28 cellular contexts compared by ENCODE assay signal in the genomic region with DNA sequence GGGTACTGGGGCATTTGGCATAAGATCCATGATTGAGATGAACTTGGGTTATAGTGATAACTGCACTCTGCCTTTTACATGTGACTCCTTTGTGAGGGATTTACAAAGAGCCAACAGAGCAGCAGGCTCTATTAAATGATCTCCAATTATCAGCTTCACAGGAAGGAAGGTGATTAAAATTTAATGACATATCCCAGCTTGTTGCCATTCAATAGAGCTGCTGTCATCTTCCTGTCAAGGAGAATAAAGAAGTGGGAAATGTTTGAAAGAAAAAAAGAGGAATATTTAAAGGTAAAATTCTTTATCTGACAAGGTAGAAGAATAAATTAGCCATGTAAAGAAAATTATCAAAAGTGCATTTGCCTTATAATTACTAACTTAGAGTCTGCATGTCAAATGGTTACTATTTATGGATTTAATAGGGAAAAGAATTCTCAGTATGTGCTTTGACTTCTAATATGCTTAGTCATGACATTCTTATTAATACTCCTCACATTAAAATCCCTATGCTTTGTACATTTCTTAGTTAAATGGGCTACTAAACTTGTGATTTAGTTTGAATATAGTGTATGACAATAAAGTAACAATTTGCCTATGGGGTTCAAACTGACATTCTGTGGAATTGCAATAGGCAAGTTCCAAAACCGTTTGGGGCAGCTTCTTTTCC.
A peak's percentile ranks its signal among the peaks of the same experiment; 100 is the strongest.
DNase-seq lines count a peak whose midpoint lies in the region; ATAC-seq and TF ChIP-seq lines count a peak whose summit lies in the region.
"Had no signal": no experiment of that assay in that cellular context is flagged by ENCODE, and none has a peak within 500 bp of the region (broad histone marks: within the 10 kb centered on the region; RNA-seq: fewer than 3 reads in every experiment).

No MANE protein-coding gene starts in this region.

- DNase-seq in NCI-H82 (lab: John Stamatoyannopoulos, UW) (peak; percentile 26), NCI-H82 treated with DMSO at 0.1 percent for 48 hours (lab: John Stamatoyannopoulos, UW; ENCODE audit: unreplicated experiment) (no peak), NCI-H524 treated with DMSO at 0.1 percent for 48 hours (lab: John Stamatoyannopoulos, UW) (peak; percentile 29), hepatic stellate cell (ENCODE audit: low spot score) (peak; percentile 25), retinal pigment epithelial cell (ENCODE audit: low read depth) (peak; percentile 41), GM10266 (ENCODE audit: extremely low spot score) (no peak), foreskin melanocyte (no peak)
- DNase-seq: activated CD4-positive, alpha-beta T cell treated with anti-CD3 and anti-CD28 coated beads, Interleukin-2, amount 10 ng/mL, durations not matched to agents 24 days and 14 days; activated naive CD4-positive, alpha-beta T cell; activated T-cell treated with anti-CD3 and anti-CD28 coated beads, Interleukin-2, amount 50 U/mL, for 4 hours; adrenal gland; DMS79; effector CD8-positive, alpha-beta T cell; heart right ventricle; KG1; MG63; NCI-H1417 treated with DMSO at 0.1 percent for 48 hours; NCI-H446 treated with DMSO at 0.1 percent for 48 hours; psoas muscle; SIG-M5; stimulated activated CD4-positive, alpha-beta T cell treated with anti-CD3 and anti-CD28 coated beads, Interleukin-1b, Interleukin-23, amount 100 ng/mL, for 48 hours; stimulated activated CD8-positive, alpha-beta memory T cell treated with anti-CD3 and anti-CD28 coated beads, Interleukin-4, amount 100 ng/mL, for 48 hours; stomach; tibial artery had no signal

- H3K27ac Mint-ChIP-seq in stimulated activated memory B cell treated with anti-CD40 and anti-IgM and Interleukin-4, amounts not matched to agents 10 μg/mL and 1 μg/mL and 100 μg/mL, for 72 hours = no peak overlapping the region
- H3K27ac Mint-ChIP-seq: activated CD4-positive, alpha-beta T cell treated with anti-CD3 and anti-CD28 coated beads, Interleukin-2, amount 10 ng/mL, durations not matched to agents 24 days and 14 days had no signal

- H3K4me3 Mint-ChIP-seq in stimulated activated memory B cell treated with anti-CD40 and anti-IgM and Interleukin-4, amounts not matched to agents 10 μg/mL and 1 μg/mL and 100 μg/mL, for 72 hours = no peak overlapping the region
- H3K4me3 Mint-ChIP-seq: activated CD4-positive, alpha-beta T cell treated with anti-CD3 and anti-CD28 coated beads, Interleukin-2, amount 10 ng/mL, durations not matched to agents 24 days and 14 days; activated T-cell treated with anti-CD3 and anti-CD28 coated beads, Interleukin-2, amount 50 U/mL, for 4 hours had no signal

- no peak for ATAC-seq in stimulated activated memory B cell treated with anti-CD40 and anti-IgM and Interleukin-4, amounts not matched to agents 10 μg/mL and 1 μg/mL and 100 μg/mL, for 72 hours
- ATAC-seq: activated T-cell treated with anti-CD3 and anti-CD28 coated beads, Interleukin-2, amount 50 U/mL, for 4 hours; HCT116; heart right ventricle; Panc1; psoas muscle had no signal

- TF ChIP-seq CTCF in retinal pigment epithelial cell (conservative IDR thresholded peaks at IDR 0.05; ENCODE audit: low read depth, low read length) (no peak), GM10266 (IDR thresholded peaks at IDR 0.05; ENCODE audit: control insufficient read depth, insufficient read depth, low read depth, missing control alignments) (no peak)

- no peaks in the 10 kb centered on the region for H3K36me3 Mint-ChIP-seq in stimulated activated memory B cell treated with anti-CD40 and anti-IgM and Interleukin-4, amounts not matched to agents 10 μg/mL and 1 μg/mL and 100 μg/mL, for 72 hours

- H3K9me3 Mint-ChIP-seq in stimulated activated memory B cell treated with anti-CD40 and anti-IgM and Interleukin-4, amounts not matched to agents 10 μg/mL and 1 μg/mL and 100 μg/mL, for 72 hours = peaks cover 3% of the 10 kb centered on the region
- H3K9me3 Mint-ChIP-seq: activated CD4-positive, alpha-beta T cell treated with anti-CD3 and anti-CD28 coated beads, Interleukin-2, amount 10 ng/mL, durations not matched to agents 24 days and 14 days; activated T-cell treated with anti-CD3 and anti-CD28 coated beads, Interleukin-2, amount 50 U/mL, for 4 hours had no signal

- H3K4me3 ChIP-seq in retinal pigment epithelial cell (ENCODE audit: low read length) = no peak overlapping the region
- H3K4me3 ChIP-seq: adrenal gland, heart right ventricle, MG63, psoas muscle, smooth muscle cell, stomach, tibial artery had no signal

- no peaks in the 10 kb centered on the region for H3K4me1 Mint-ChIP-seq in stimulated activated memory B cell treated with anti-CD40 and anti-IgM and Interleukin-4, amounts not matched to agents 10 μg/mL and 1 μg/mL and 100 μg/mL, for 72 hours
- H3K4me1 Mint-ChIP-seq: activated CD4-positive, alpha-beta T cell treated with anti-CD3 and anti-CD28 coated beads, Interleukin-2, amount 10 ng/mL, durations not matched to agents 24 days and 14 days had no signal

- no peaks in the 10 kb centered on the region for H3K27me3 Mint-ChIP-seq in stimulated activated memory B cell treated with anti-CD40 and anti-IgM and Interleukin-4, amounts not matched to agents 10 μg/mL and 1 μg/mL and 100 μg/mL, for 72 hours
- H3K27me3 Mint-ChIP-seq: activated CD4-positive, alpha-beta T cell treated with anti-CD3 and anti-CD28 coated beads, Interleukin-2, amount 10 ng/mL, durations not matched to agents 24 days and 14 days had no signal

Comparison
In these comparisons a context has a peak if more than half of its experiments do, and no peak if none do; other contexts are left out.
1. DNase-seq: peak in NCI-H82 (single experiment), NCI-H524 treated with DMSO at 0.1 percent for 48 hours (single experiment), hepatic stellate cell (single experiment) and retinal pigment epithelial cell (single experiment); none in NCI-H82 treated with DMSO at 0.1 percent for 48 hours (single experiment), GM10266 (single experiment) and foreskin melanocyte (single experiment).